Comparison of ENCODE assay signal across 8 cellular contexts in genomic region chr15:52180196-52180835, GRCh38. TPM values are rescaled to one million over a fixed set of nuclear protein-coding genes. Genes with fewer than 3 reads are reported as not detected.
DNase-seq lines count a peak whose midpoint lies in the region; ATAC-seq, FAIRE-seq and TF ChIP-seq lines count a peak whose summit lies in the region.

No MANE protein-coding gene starts in this region.

- H3K36me3 ChIP-seq in OCI-LY3 (replicated peaks; ENCODE audit: low read depth, low read length) (no peaks in the 10 kb centered on the region), GM12878 (ENCODE audit: control insufficient read depth in 2 of 2, insufficient read depth in 2 of 2, low read length in 1 of 2) (no peaks in the 10 kb centered on the region)

- no peak for TF ChIP-seq RAD21 in GM12878 (IDR thresholded peaks at IDR 0.05; ENCODE audit: insufficient read depth, low read depth, low read length)

- SMC1A ChIA-PET in GM12878 (lab: Charles Lee; ENCODE audit: uncharacterized antibody, unreplicated experiment), result interaction anchor here (0.7 to 3.5 kb wide), 5 partner anchors 28 to 208 kb away, joined by 3 to 22 read pairs (median 6); partner anchors contain the start of gene LEO1

- no peaks in the 10 kb centered on the region for H3K27me3 ChIP-seq in OCI-LY3 (ENCODE audit: low read depth, low read length)
- H3K27me3 ChIP-seq in GM12878 (replicated peaks in 1 of 2; ENCODE audit: control insufficient read depth in 2 of 2, insufficient read depth in 2 of 2, low read length in 1 of 2), result no peaks in the 10 kb centered on the region
- H3K27me3 ChIP-seq in layer of hippocampus (ENCODE audit: control insufficient read depth, insufficient read depth, low read length), result no peaks in the 10 kb centered on the region

- peaks cover 22% of the 10 kb centered on the region for H3K79me2 ChIP-seq in OCI-LY3 (ENCODE audit: low read length)
- no peaks in the 10 kb centered on the region; the same call in none of the 2 replicates for H3K79me2 ChIP-seq in GM12878 (ENCODE audit: control insufficient read depth, insufficient read depth, low read length)

- RAD21 ChIA-PET in GM12878 (lab: Charles Lee; ENCODE audit: unreplicated experiment), result interaction anchor here (0.6 to 1.5 kb wide), 7 partner anchors 27 to 1384 kb away, joined by 3 to 9 read pairs (median 4); partner anchors contain the start of gene LEO1

- TSS peak; percentile 80 for BruUV-seq in GM12878 (replicated peaks; lab: Mats Ljungman, UMichigan)

- H3K4me2 ChIP-seq in OCI-LY3 (ENCODE audit: low read length), result peak overlapping the region; percentile 82
- peak overlapping the region; percentile 73 for H3K4me2 ChIP-seq in GM12878 (ENCODE audit: control insufficient read depth, insufficient read depth)

- H3K4me1 ChIP-seq in OCI-LY3 (ENCODE audit: low read length) (peaks cover 23% of the 10 kb centered on the region), GM12878 (ENCODE audit: control insufficient read depth, insufficient read depth, low read length) (peaks cover 12% of the 10 kb centered on the region)

- 2% methylated on average over 31 of the region's 31 CpGs for WGBS in GM12878 (ENCODE audit: insufficient coverage, insufficient replicate concordance, low lambda C conversion rate, missing lambda C conversion rate)

- H3K9me3 ChIP-seq in OCI-LY3 (ENCODE audit: insufficient read depth, low read length) (no peaks in the 10 kb centered on the region), GM12878 (replicated peaks; ENCODE audit: control insufficient read depth, insufficient read depth, low read length) (no peaks in the 10 kb centered on the region)

- POLR2A ChIA-PET in GM12878 (lab: Charles Lee), result interaction anchor here (0.5 to 1.0 kb wide), 3 partner anchors 9 to 218 kb away, joined by 3 to 6 read pairs (median 3); no protein-coding TSS in a partner anchor

- TF ChIP-seq EP300 in GM12878 (IDR thresholded peaks at IDR 0.05; ENCODE audit: borderline replicate concordance in 1 of 2, control insufficient read depth in 1 of 2, low read depth in 2 of 2, low read length in 2 of 2), result no peak

- peak overlapping the region; percentile 57 for H3K27ac ChIP-seq in OCI-LY3 (ENCODE audit: low read length)
- H3K27ac ChIP-seq in GM12878 (ENCODE audit: control insufficient read depth, insufficient read depth), result peak overlapping the region; percentile 76
- H3K27ac ChIP-seq in layer of hippocampus (ENCODE audit: low read depth, low read length), result peak overlapping the region; percentile 49

- H3K9ac ChIP-seq in OCI-LY3 (ENCODE audit: low read length) (peak overlapping the region; percentile 81), GM12878 (ENCODE audit: control insufficient read depth, insufficient read depth, low read length) (peak overlapping the region; percentile 80)

- intact Hi-C loops in GM12878 (cut with micrococcal nuclease; ENCODE audit: unreplicated experiment) (loop anchor here (10.0 kb wide), 1 partner anchor 554 kb away; no protein-coding TSS in a partner anchor), posterior vena cava (cut with DNase I) (no loop called here)

- peak; percentile 82 for FAIRE-seq in GM12878 (lab: Jason Lieb, UNC)

- TF ChIP-seq CTCF in OCI-LY3 (IDR thresholded peaks at IDR 0.05; ENCODE audit: low read depth, low read length) (no peak), GM12878 (IDR thresholded peaks at IDR 0.05 in 2 of 3, conservative IDR thresholded peaks at IDR 0.05 in 1 of 3; ENCODE audit: control insufficient read depth in 2 of 3, extremely low read depth in 1 of 3, insufficient read depth in 1 of 3, low read depth in 3 of 3, low read length in 3 of 3) (no peak)

- DNase-seq in GM12878 (ENCODE audit: low read depth, low spot score) (no peak), cerebellar nuclear complex (lab: John Stamatoyannopoulos, UW) (no peak), posterior vena cava (ENCODE audit: low spot score) (no peak)
- peak in 5 of 6 experiments; percentile 46 to 92 (median 76) for DNase-seq in stimulated activated naive CD4-positive, alpha-beta T cell (lab: John Stamatoyannopoulos, UW)

- peaks cover 24% of the 10 kb centered on the region for H4K20me1 ChIP-seq in OCI-LY3 (ENCODE audit: insufficient read depth, low read length)
- no peaks in the 10 kb centered on the region for H4K20me1 ChIP-seq in GM12878 (ENCODE audit: control insufficient read depth, insufficient read depth)

- in situ Hi-C loops in GM12878 (cut with MboI), result no loop called here

- peak; percentile 13 for ATAC-seq in GM18520 (IDR thresholded peaks at IDR 0.05; ENCODE audit: unreplicated experiment)
- peak; percentile 33 for ATAC-seq in HG02642 (IDR thresholded peaks at IDR 0.05; ENCODE audit: poor library complexity, unreplicated experiment)
- ATAC-seq in GM12878, result peak; percentile 48

- H3K4me3 ChIP-seq in OCI-LY3 (ENCODE audit: low read length) (peak overlapping the region; percentile 93), GM12878 (peak overlapping the region; percentile 92)

- H2AFZ ChIP-seq in OCI-LY3 (ENCODE audit: low read depth, low read length) (peak overlapping the region; percentile 92), GM12878 (ENCODE audit: control insufficient read depth, low read depth, low read length) (peak overlapping the region; percentile 97)

- TF ChIP-seq POLR2A in GM12878 (IDR thresholded peaks at IDR 0.05; ENCODE audit: low read depth, low read length), result no peak

- CTCF ChIA-PET in GM12878 (lab: Yijun Ruan, JAX), result interaction anchor here (0.8 to 3.3 kb wide), 8 partner anchors 14 to 76 kb away, joined by 3 to 31 read pairs (median 3); no protein-coding TSS in a partner anchor

TF ChIP-seq in GM12878, 131 proteins besides CTCF, POLR2A, EP300 and RAD21 (continues in another document):
- 0 out of 2 replicates have a peak, but pooled peaks have one; percentile 23 for TF ChIP-seq RUNX3 (IDR thresholded peaks at IDR 0.05; ENCODE audit: low read length)
- TF ChIP-seq ASH2L (IDR thresholded peaks at IDR 0.05; ENCODE audit: borderline replicate concordance, low read depth), result no peak
- 0 out of 2 replicates have a peak, but pooled peaks have one; percentile 22 for TF ChIP-seq MEF2A (IDR thresholded peaks at IDR 0.05; ENCODE audit: insufficient read depth, low read depth, low read length)
- TF ChIP-seq NBN (IDR thresholded peaks at IDR 0.05), result 0 out of 2 replicates have a peak, but pooled peaks have one; percentile 36
- no peak for TF ChIP-seq CBX3 (IDR thresholded peaks at IDR 0.05; ENCODE audit: borderline replicate concordance, low read depth)
- TF ChIP-seq POU2F2 (IDR thresholded peaks at IDR 0.05; ENCODE audit: borderline replicate concordance, low read depth, low read length), result peak; percentile 54; the same call in 1 of the 3 replicates
- TF ChIP-seq MEF2B (IDR thresholded peaks at IDR 0.05; ENCODE audit: partially characterized antibody, poor library complexity, severe bottlenecking), result peak; percentile 43
- 0 out of 4 replicates have a peak, but pooled peaks of 1 of the 2 experiments have one; percentile 5 for TF ChIP-seq IKZF2 (IDR thresholded peaks at IDR 0.05)
- TF ChIP-seq CBFB (IDR thresholded peaks at IDR 0.05; ENCODE audit: low read depth), result no peak
- TF ChIP-seq ZNF592 (IDR thresholded peaks at IDR 0.05), result no peak

RNA-seq across cellular contexts. Expression of gene GNB5, which starts 10.9 kb away (rescaled TPM):
- 24.0 and 28.5 TPM in 2 replicates for total RNA-seq in GM12878 (2013; cell fraction: nucleolus; rRNA removed)
- total RNA-seq in GM12878 (2014; rRNA removed), result 16.8 and 18.4 TPM in 2 replicates
- 10.0 and 10.4 TPM in 2 replicates for total RNA-seq in GM12878 (2014; rRNA removed; fragmentation: Illumina TruSeq; extraction: Trizol)
- total RNA-seq in GM12878 (2021), result 16.8 and 16.9 TPM in 2 replicates
- 6.4 TPM for polyA plus RNA-seq in GM12878 (2011; ENCODE audit: low read depth)
- polyA plus RNA-seq in GM12878 (2011; rRNA removed), result 11.3 and 14.6 TPM in 2 replicates
- polyA plus RNA-seq in GM12878 (2011; cell fraction: cytosol; rRNA removed), result 17.2 and 19.4 TPM in 2 replicates
- polyA plus RNA-seq in GM12878 (2011; cell fraction: nucleus; rRNA removed), result 10.7 and 15.2 TPM in 2 replicates
- 10.1 and 11.5 TPM in 2 replicates for polyA plus RNA-seq in GM12878 (2012)
- polyA plus RNA-seq in GM12878 (2014; fragmentation: Illumina TruSeq; extraction: Trizol), result 10.4 and 10.6 TPM in 2 replicates
- 1 to 10 TPM; 2.4 to 4.7 TPM for polyA plus RNA-seq in GM12878 (2014; fragmentation: Nextera tagmentation; extraction: Ambion mirVana)
- 15.8 and 15.9 TPM in 2 replicates for polyA plus RNA-seq in GM12878 (2014; rRNA removed)
- polyA plus RNA-seq in GM12878 (2016; fragmentation: Nextera tagmentation; extraction: Ambion mirVana), result 10 to 100 TPM; 23.4 to 25.9 TPM
- 19.8 and 21.5 TPM in 2 replicates for polyA minus RNA-seq in GM12878 (2011; rRNA and poly(A)+ RNA removed)
- 5.9 and 9.5 TPM in 2 replicates for polyA minus RNA-seq in GM12878 (2011; cell fraction: cytosol; rRNA and poly(A)+ RNA removed)
- polyA minus RNA-seq in GM12878 (2011; cell fraction: nucleus; rRNA and poly(A)+ RNA removed), result 8.0 and 14.6 TPM in 2 replicates
- total RNA-seq in posterior vena cava, result 10 to 100 TPM; 17.0 to 18.3 TPM

Comparison
In these comparisons a context has a peak if more than half of its experiments do, and no peak if none do; other contexts are left out.
1. DNase-seq: peak in stimulated activated naive CD4-positive, alpha-beta T cell (5 of 6); none in GM12878 (single experiment), cerebellar nuclear complex (0 of 2) and posterior vena cava (single experiment).
2. Peak in every context shown above with its lines, with median percentiles within 50 percentile points of each other: ATAC-seq and H3K27ac ChIP-seq.